14 cellular contexts compared by ENCODE assay signal in genomic region chr1:200751717-200752116, GRCh38. TPM values are rescaled to one million over a fixed set of nuclear protein-coding genes. Genes with fewer than 3 reads are reported as not detected.
DNase-seq lines count a peak whose midpoint lies in the region; ATAC-seq and TF ChIP-seq lines count a peak whose summit lies in the region.
"Had no signal": no experiment of that assay in that cellular context is flagged by ENCODE, and none has a peak within 500 bp of the region (broad histone marks: within the 10 kb centered on the region; RNA-seq: fewer than 3 reads in every experiment).

No MANE protein-coding gene starts in this region.

- H3K9me3 ChIP-seq in esophagus squamous epithelium (no peaks in the 10 kb centered on the region), adrenal gland (replicated peaks in 1 of 3) (no peaks in the 10 kb centered on the region)
- H3K9me3 ChIP-seq: left lung, neutrophil had no signal

- DNase-seq in activated T-cell treated with anti-CD3 and anti-CD28 coated beads, Interleukin-2, amount 50 U/mL, for 72 hours = peak; percentile 2 to 15
- no peak for DNase-seq in esophagus squamous epithelium (lab: John Stamatoyannopoulos, UW)
- DNase-seq in adrenal gland = no peak
- no peak for DNase-seq in NCI-H1694 treated with DMSO at 0.1 percent for 48 hours (lab: John Stamatoyannopoulos, UW)
- no peak for DNase-seq in brain microvascular endothelial cell
- DNase-seq: CD4-positive, alpha-beta memory T cell; cortex of kidney; left lung; substantia nigra had no signal

- intact Hi-C loops in esophagus squamous epithelium (cut with DNase I) = no loop called here
- intact Hi-C loops in adrenal gland (cut with DNase I) = no loop called here

- H3K4me1 ChIP-seq in esophagus squamous epithelium (no peaks in the 10 kb centered on the region), adrenal gland (replicated peaks in 1 of 2) (peaks cover 0 to 12% of the 10 kb centered on the region in 2 donors)
- H3K4me1 ChIP-seq: left lung had no signal

- H3K9me3 Mint-ChIP-seq in activated T-cell treated with anti-CD3 and anti-CD28 coated beads, Interleukin-2, amount 50 U/mL, for 72 hours = no peaks in the 10 kb centered on the region
- H3K9me3 Mint-ChIP-seq: CD4-positive, alpha-beta memory T cell had no signal

- in situ Hi-C loops in brain microvascular endothelial cell (cut with HindIII; ENCODE audit: low pct_ligation_motif_present, low sequenced_read_pairs) = no loop called here

- no peaks in the 10 kb centered on the region for H3K36me3 ChIP-seq in esophagus squamous epithelium
- no peaks in the 10 kb centered on the region for H3K36me3 ChIP-seq in adrenal gland (replicated peaks in 1 of 2)
- H3K36me3 ChIP-seq in brain microvascular endothelial cell (replicated peaks) = no peaks in the 10 kb centered on the region
- H3K36me3 ChIP-seq: left lung, neutrophil had no signal

- 78 to 90% methylated on average over 2 of the region's 2 CpGs for WGBS in esophagus squamous epithelium, 2 donors
- WGBS in adrenal gland, 4 donors = 88 to 92% (median 90%) methylated on average over 2 of the region's 2 CpGs

- H3K4me3 ChIP-seq in esophagus squamous epithelium = no peak overlapping the region
- H3K4me3 ChIP-seq in adrenal gland = no peak overlapping the region
- no peak overlapping the region for H3K4me3 ChIP-seq in brain microvascular endothelial cell (ENCODE audit: low read depth, low read length)
- H3K4me3 ChIP-seq: left lung had no signal

- no peak overlapping the region for H3K27ac Mint-ChIP-seq in activated T-cell treated with anti-CD3 and anti-CD28 coated beads, Interleukin-2, amount 50 U/mL, for 72 hours

- H3K4me1 Mint-ChIP-seq in activated T-cell treated with anti-CD3 and anti-CD28 coated beads, Interleukin-2, amount 50 U/mL, for 72 hours (ENCODE audit: low read depth) = peaks cover 7% of the 10 kb centered on the region

- TF ChIP-seq CTCF in esophagus squamous epithelium (IDR thresholded peaks at IDR 0.05) (no peak), adrenal gland (IDR thresholded peaks at IDR 0.05) (no peak), brain microvascular endothelial cell (IDR thresholded peaks at IDR 0.05; ENCODE audit: low read depth, low read length, missing control alignments) (no peak)

- no peak for TF ChIP-seq POLR2A in esophagus squamous epithelium (IDR thresholded peaks at IDR 0.05)
- TF ChIP-seq POLR2A in adrenal gland (IDR thresholded peaks at IDR 0.05) = no peak

- H3K27ac ChIP-seq in esophagus squamous epithelium (no peak overlapping the region), adrenal gland (no peak overlapping the region), brain microvascular endothelial cell (no peak overlapping the region)
- H3K27ac ChIP-seq: KMS-11, left lung, neutrophil had no signal

- no peaks in the 10 kb centered on the region for H3K27me3 ChIP-seq in esophagus squamous epithelium
- no peaks in the 10 kb centered on the region for H3K27me3 ChIP-seq in adrenal gland
- no peaks in the 10 kb centered on the region for H3K27me3 ChIP-seq in brain microvascular endothelial cell (replicated peaks)
- H3K27me3 ChIP-seq: left lung had no signal

- no peaks in the 10 kb centered on the region for H3K27me3 Mint-ChIP-seq in activated T-cell treated with anti-CD3 and anti-CD28 coated beads, Interleukin-2, amount 50 U/mL, for 72 hours (ENCODE audit: low read depth)
- H3K27me3 Mint-ChIP-seq: CD4-positive, alpha-beta memory T cell had no signal

- no peaks in the 10 kb centered on the region for H3K36me3 Mint-ChIP-seq in activated T-cell treated with anti-CD3 and anti-CD28 coated beads, Interleukin-2, amount 50 U/mL, for 72 hours (ENCODE audit: insufficient read depth in 2 of 2)
- H3K36me3 Mint-ChIP-seq: CD4-positive, alpha-beta memory T cell had no signal

- no peak overlapping the region for H3K4me3 Mint-ChIP-seq in activated T-cell treated with anti-CD3 and anti-CD28 coated beads, Interleukin-2, amount 50 U/mL, for 72 hours
- H3K4me3 Mint-ChIP-seq: CD4-positive, alpha-beta memory T cell had no signal

- ATAC-seq in GM18508 (IDR thresholded peaks at IDR 0.05; ENCODE audit: insufficient read depth, unreplicated experiment) (peak; percentile 55), GM19395 (IDR thresholded peaks at IDR 0.05; ENCODE audit: unreplicated experiment) (peak; percentile 79), HG02981 (IDR thresholded peaks at IDR 0.05; ENCODE audit: unreplicated experiment) (peak; percentile 93)
- peak; percentile 69 to 81 for ATAC-seq in activated T-cell treated with anti-CD3 and anti-CD28 coated beads, Interleukin-2, amount 50 U/mL, for 72 hours (replicated peaks in 1 of 2)
- ATAC-seq: left lung had no signal

RNA-seq across cellular contexts. Expression of gene CAMSAP2, which starts 13.0 kb away (rescaled TPM):
- 1 to 10 TPM; 1.3 to 3.1 TPM for total RNA-seq in activated T-cell treated with anti-CD3 and anti-CD28 coated beads, Interleukin-2, amount 50 U/mL, for 72 hours
- total RNA-seq in esophagus squamous epithelium (10 to 100 TPM in 3 of 4 donors, 1 to 10 TPM in 1; 9.2 to 27.5 (median 19.7) TPM), adrenal gland (10 to 100 TPM; 22.3 to 62.6 (median 33.0) TPM)
- 10 to 100 TPM; 22.6 to 35.6 (median 24.2) TPM for polyA plus RNA-seq in adrenal gland

Comparison
In these comparisons a context has a peak if more than half of its experiments do, and no peak if none do; other contexts are left out.
1. DNase-seq: peak in activated T-cell treated with anti-CD3 and anti-CD28 coated beads, Interleukin-2, amount 50 U/mL, for 72 hours (2 of 2); none in esophagus squamous epithelium (single experiment), adrenal gland (0 of 7), NCI-H1694 treated with DMSO at 0.1 percent for 48 hours (single experiment) and brain microvascular endothelial cell (single experiment).
2. Peak in every context shown above with its lines, with median percentiles within 50 percentile points of each other: ATAC-seq.